In genomic region chr13:20065516-20065915, GRCh38 we compare ENCODE assay signal across 22 cellular contexts.
A peak's percentile ranks its signal among the peaks of the same experiment; 100 is the strongest.
DNase-seq lines count a peak whose midpoint lies in the region; ATAC-seq and TF ChIP-seq lines count a peak whose summit lies in the region.
"Had no signal": no experiment of that assay in that cellular context is flagged by ENCODE, and none has a peak within 500 bp of the region (broad histone marks: within the 10 kb centered on the region; RNA-seq: fewer than 3 reads in every experiment).

No MANE protein-coding gene starts in this region.

- H3K4me3 ChIP-seq in OCI-LY7 (ENCODE audit: low read depth, low read length, poor library complexity, severe bottlenecking) (no peak overlapping the region), thyroid gland (replicated peaks in 1 of 3) (no peak overlapping the region)
- H3K4me3 ChIP-seq in naive thymus-derived CD4-positive, alpha-beta T cell (ENCODE audit: low read length): no peak overlapping the region
- H3K4me3 ChIP-seq: A549; BLaER1 treated with 17β-estradiol and CSF1 and Interleukin-3, amounts not matched to agents 10 nM and 100 nM; GM23338 had no signal

- intact Hi-C loops in OCI-LY7 (cut with micrococcal nuclease; ENCODE audit: unreplicated experiment): no loop called here
- intact Hi-C loops in naive thymus-derived CD4-positive, alpha-beta T cell (cut with micrococcal nuclease): loop anchor here in 1 of 2 donors (10.0 kb wide), 1 partner anchor 99 kb away; the partner anchor contains the start of gene GJA3
- intact Hi-C loops in thyroid gland (cut with DNase I): no loop called here
- intact Hi-C loops in left ventricle myocardium superior (cut with micrococcal nuclease): no loop called here

- no peak overlapping the region for H3K4me3 Mint-ChIP-seq in central memory CD8-positive, alpha-beta T cell
- H3K4me3 Mint-ChIP-seq in naive thymus-derived CD4-positive, alpha-beta T cell: no peak overlapping the region
- H3K4me3 Mint-ChIP-seq: CD14-positive monocyte; CD4-positive, alpha-beta memory T cell; GM23338; H9 had no signal

- no peaks in the 10 kb centered on the region for H4K20me1 ChIP-seq in OCI-LY7 (ENCODE audit: insufficient read depth, low read length)

- peaks cover 4% of the 10 kb centered on the region; the same call in 1 of the 2 replicates for H3K79me2 ChIP-seq in OCI-LY7 (ENCODE audit: insufficient read depth, low read depth, low read length)

- no peaks in the 10 kb centered on the region for H3K9me2 ChIP-seq in OCI-LY7 (ENCODE audit: insufficient read depth, low read length)

- POLR2A ChIA-PET in OCI-LY7 (lab: Charles Lee): interaction anchor here (0.7 kb wide), 1 partner anchor 1318 kb away, joined by 3 read pairs; no protein-coding TSS in a partner anchor
- POLR2A ChIA-PET in naive thymus-derived CD4-positive, alpha-beta T cell (lab: Charles Lee): no interaction called here

- H3K36me3 ChIP-seq in OCI-LY7 (ENCODE audit: insufficient read depth, low read length) (peaks cover 85% of the 10 kb centered on the region), thyroid gland (peaks cover 18 to 26% of the 10 kb centered on the region in 2 donors)
- peaks cover 19 to 56% (median 21%) of the 10 kb centered on the region in 3 experiments for H3K36me3 ChIP-seq in naive thymus-derived CD4-positive, alpha-beta T cell (ENCODE audit: control insufficient read depth in 2 of 3, insufficient read depth in 3 of 3, low read length in 3 of 3)

- no peak for TF ChIP-seq POLR2A in thyroid gland (IDR thresholded peaks at IDR 0.05)

- no peak overlapping the region for H2AFZ ChIP-seq in OCI-LY7 (ENCODE audit: low read length)
- H2AFZ ChIP-seq: GM23338 had no signal

- H3K27ac ChIP-seq in OCI-LY7 (ENCODE audit: low read depth, low read length, poor library complexity, severe bottlenecking) (no peak overlapping the region), thyroid gland (peak overlapping the region in 1 of 3 donors; percentile 5)
- no peak overlapping the region for H3K27ac ChIP-seq in naive thymus-derived CD4-positive, alpha-beta T cell (ENCODE audit: low read depth, low read length)
- H3K27ac ChIP-seq: A549; BLaER1 treated with 17β-estradiol and CSF1 and Interleukin-3, amounts not matched to agents 10 nM and 100 nM had no signal

- H3K27me3 Mint-ChIP-seq in central memory CD8-positive, alpha-beta T cell: no peaks in the 10 kb centered on the region
- H3K27me3 Mint-ChIP-seq in naive thymus-derived CD4-positive, alpha-beta T cell: no peaks in the 10 kb centered on the region
- H3K27me3 Mint-ChIP-seq: CD4-positive, alpha-beta memory T cell had no signal

- peak overlapping the region; percentile 1 for H3K27ac Mint-ChIP-seq in central memory CD8-positive, alpha-beta T cell (ENCODE audit: low read depth)
- peak overlapping the region in 5 of 9 donors; percentile 0 to 41 (median 32) for H3K27ac Mint-ChIP-seq in naive thymus-derived CD4-positive, alpha-beta T cell
- H3K27ac Mint-ChIP-seq: GM23338 had no signal

- CTCF ChIA-PET in OCI-LY7 (lab: Charles Lee; ENCODE audit: unreplicated experiment): no interaction called here
- CTCF ChIA-PET in naive thymus-derived CD4-positive, alpha-beta T cell (lab: Charles Lee): no interaction called here

- TF ChIP-seq CTCF in OCI-LY7 (conservative IDR thresholded peaks at IDR 0.05; ENCODE audit: low read length) (no peak), thyroid gland (IDR thresholded peaks at IDR 0.05) (no peak)

- no peak overlapping the region for H3K4me2 ChIP-seq in OCI-LY7 (ENCODE audit: low read length)
- H3K4me2 ChIP-seq: A549; BLaER1 treated with 17β-estradiol and CSF1 and Interleukin-3, amounts not matched to agents 10 nM and 100 nM; GM23338 had no signal

- H3K27me3 ChIP-seq in naive thymus-derived CD4-positive, alpha-beta T cell (ENCODE audit: control insufficient read depth in 2 of 2, insufficient read depth in 2 of 2, low read length in 2 of 2): no peaks in the 10 kb centered on the region
- no peaks in the 10 kb centered on the region for H3K27me3 ChIP-seq in thyroid gland
- H3K27me3 ChIP-seq: BE2C; BLaER1 treated with 17β-estradiol and CSF1 and Interleukin-3, amounts not matched to agents 10 nM and 100 nM had no signal

- H3K9me3 ChIP-seq in OCI-LY7 (ENCODE audit: low read length) (no peaks in the 10 kb centered on the region), thyroid gland (no peaks in the 10 kb centered on the region)
- no peaks in the 10 kb centered on the region for H3K9me3 ChIP-seq in naive thymus-derived CD4-positive, alpha-beta T cell (ENCODE audit: control insufficient read depth in 2 of 3, low read length in 3 of 3)
- H3K9me3 ChIP-seq: A549; BE2C; BLaER1 treated with 17β-estradiol and CSF1 and Interleukin-3, amounts not matched to agents 10 nM and 100 nM had no signal

- DNase-seq in OCI-LY7 (ENCODE audit: low spot score) (no peak), thyroid gland (peak; percentile 55 to 63), DMS79 treated with DMSO at 0.1 percent for 48 hours (lab: John Stamatoyannopoulos, UW) (no peak), left ventricle myocardium superior (no peak)
- DNase-seq in central memory CD8-positive, alpha-beta T cell (ENCODE audit: low spot score in 2 of 2): no peak
- no peak for DNase-seq in naive thymus-derived CD4-positive, alpha-beta T cell
- DNase-seq: 8988T; ACHN; AML-193; BE2C; Calu3; CD4-positive, alpha-beta memory T cell; COR-L47; DMS53; DND-41; H9 had no signal

- H3K9me3 Mint-ChIP-seq in central memory CD8-positive, alpha-beta T cell: no peaks in the 10 kb centered on the region
- no peaks in the 10 kb centered on the region for H3K9me3 Mint-ChIP-seq in naive thymus-derived CD4-positive, alpha-beta T cell
- H3K9me3 Mint-ChIP-seq: CD14-positive monocyte; CD4-positive, alpha-beta memory T cell; GM23338; H9 had no signal

- no peaks in the 10 kb centered on the region for H3K4me1 Mint-ChIP-seq in central memory CD8-positive, alpha-beta T cell
- peaks cover 0 to 4% (median 0%) of the 10 kb centered on the region in 7 donors for H3K4me1 Mint-ChIP-seq in naive thymus-derived CD4-positive, alpha-beta T cell
- H3K4me1 Mint-ChIP-seq: CD14-positive monocyte, GM23338, H9 had no signal

- ATAC-seq in central memory CD8-positive, alpha-beta T cell (replicated peaks; ENCODE audit: extremely low read depth, poor library complexity, severe bottlenecking): no peak
- no peak for ATAC-seq in naive thymus-derived CD4-positive, alpha-beta T cell
- no peak for ATAC-seq in HG03175 (IDR thresholded peaks at IDR 0.05; ENCODE audit: unreplicated experiment)
- no peak for ATAC-seq in left ventricle myocardium superior
- ATAC-seq: A549, GM23338, HCT116 had no signal

- TSS peak; percentile 17 for BruUV-seq in OCI-LY7 (replicated peaks; lab: Mats Ljungman, UMichigan)

- H3K4me1 ChIP-seq in OCI-LY7 (ENCODE audit: insufficient read depth, low read length, poor library complexity, severe bottlenecking) (no peaks in the 10 kb centered on the region), thyroid gland (peaks cover 0 to 4% of the 10 kb centered on the region in 2 donors)
- H3K4me1 ChIP-seq in naive thymus-derived CD4-positive, alpha-beta T cell (ENCODE audit: control insufficient read depth in 2 of 2, insufficient read depth in 2 of 2, low read length in 2 of 2): no peaks in the 10 kb centered on the region
- H3K4me1 ChIP-seq: A549, BE2C had no signal

- peaks cover 47% of the 10 kb centered on the region for H3K36me3 Mint-ChIP-seq in central memory CD8-positive, alpha-beta T cell (ENCODE audit: insufficient read depth)
- H3K36me3 Mint-ChIP-seq in naive thymus-derived CD4-positive, alpha-beta T cell: peaks cover 8 to 36% (median 24%) of the 10 kb centered on the region in 5 donors

- 55 to 60% methylated on average over 5 of the region's 5 CpGs for WGBS in thyroid gland, 2 donors

Comparison
In these comparisons a context has a peak if more than half of its experiments do, and no peak if none do; other contexts are left out.
1. DNase-seq: peak in thyroid gland (2 of 2); none in OCI-LY7 (single experiment), central memory CD8-positive, alpha-beta T cell (0 of 2), naive thymus-derived CD4-positive, alpha-beta T cell (0 of 9), DMS79 treated with DMSO at 0.1 percent for 48 hours (single experiment) and left ventricle myocardium superior (single experiment).